Comparison of ENCODE assay signal across 12 cellular contexts in genomic region chr9:107274953-107275422, GRCh38. TPM values are rescaled to one million over a fixed set of nuclear protein-coding genes. Genes with fewer than 3 reads are reported as not detected.
DNase-seq lines count a peak whose midpoint lies in the region; ATAC-seq and TF ChIP-seq lines count a peak whose summit lies in the region.
"Had no signal": no experiment of that assay in that cellular context is flagged by ENCODE, and none has a peak within 500 bp of the region (broad histone marks: within the 10 kb centered on the region; RNA-seq: fewer than 3 reads in every experiment).

No MANE protein-coding gene starts in this region.

- no peak for TF ChIP-seq CTCF in AG09319 (IDR thresholded peaks at IDR 0.05; ENCODE audit: low read depth, low read length)
- TF ChIP-seq CTCF in mesothelial cell of epicardium (IDR thresholded peaks at IDR 0.05; ENCODE audit: unreplicated experiment): no peak
- TF ChIP-seq CTCF in WTC11 (IDR thresholded peaks at IDR 0.05): no peak

- peaks cover 15% of the 10 kb centered on the region for H3K4me1 Mint-ChIP-seq in mesothelial cell of epicardium
- 0 out of 2 replicates have a peak, but pooled peaks cover 8% of the 10 kb centered on the region for H3K4me1 Mint-ChIP-seq in WTC11

- POLR2A ChIA-PET in WTC11 (lab: Charles Lee): no interaction called here

- CTCF ChIA-PET in WTC11 (lab: Charles Lee): no interaction called here

- H3K27ac Mint-ChIP-seq in mesothelial cell of epicardium (peak overlapping the region; percentile 54), WTC11 (no peak overlapping the region)

- peak; percentile 95 for DNase-seq in AG09319 (ENCODE audit: extremely low read depth, low read depth)
- peak; percentile 100 for DNase-seq in LHCN-M2 (ENCODE audit: low read depth)
- peak; percentile 81 for DNase-seq in brain pericyte (ENCODE audit: low read depth, low spot score)
- DNase-seq in mesothelial cell of epicardium (ENCODE audit: low spot score in 2 of 2, unreplicated experiment in 2 of 2): no peak
- DNase-seq in WTC11 (ENCODE audit: low spot score): no peak
- DNase-seq in NOMO-1 treated with DMSO at 0.1 percent for 48 hours (lab: John Stamatoyannopoulos, UW; ENCODE audit: unreplicated experiment): no peak
- DNase-seq: activated CD4-positive, alpha-beta T cell treated with anti-CD3 and anti-CD28 coated beads, Interleukin-2, amount 50 U/mL, for 4 hours; NCI-H82; stimulated activated CD4-positive, alpha-beta T cell treated with anti-CD3 and anti-CD28 coated beads, Interleukin-1b, Interleukin-23, amount 100 ng/mL, for 48 hours had no signal

- no peak overlapping the region for H3K4me3 Mint-ChIP-seq in mesothelial cell of epicardium
- H3K4me3 Mint-ChIP-seq in WTC11: no peak overlapping the region
- H3K4me3 Mint-ChIP-seq: central memory CD8-positive, alpha-beta T cell had no signal

- ATAC-seq in HG02678 (IDR thresholded peaks at IDR 0.05; ENCODE audit: unreplicated experiment) (no peak), WTC11 (no peak), HG02840 (IDR thresholded peaks at IDR 0.05; ENCODE audit: low FRiP score, unreplicated experiment) (no peak)

- no peaks in the 10 kb centered on the region for H3K27me3 Mint-ChIP-seq in mesothelial cell of epicardium (ENCODE audit: low read depth)
- no peaks in the 10 kb centered on the region; the same call in 1 of the 2 replicates for H3K27me3 Mint-ChIP-seq in WTC11 (ENCODE audit: low read depth)

- H3K36me3 Mint-ChIP-seq in mesothelial cell of epicardium (no peaks in the 10 kb centered on the region), WTC11 (no peaks in the 10 kb centered on the region)

- H3K9me3 Mint-ChIP-seq in mesothelial cell of epicardium (no peaks in the 10 kb centered on the region), WTC11 (no peaks in the 10 kb centered on the region; the same call in 1 of the 2 replicates)
- H3K9me3 Mint-ChIP-seq: central memory CD8-positive, alpha-beta T cell had no signal

TF ChIP-seq in WTC11, 78 proteins besides CTCF, POLR2A, EP300 and RAD21:
- TF ChIP-seq CREM (CRISPR knock-in tag; IDR thresholded peaks at IDR 0.05) (no peak), GTF2I (CRISPR knock-in tag; conservative IDR thresholded peaks at IDR 0.05) (no peak), STAT6 (CRISPR knock-in tag; conservative IDR thresholded peaks at IDR 0.05; ENCODE audit: low read depth) (no peak), GABPB1 (CRISPR knock-in tag; IDR thresholded peaks at IDR 0.05) (no peak), NFYB (CRISPR knock-in tag; conservative IDR thresholded peaks at IDR 0.05; ENCODE audit: low read depth) (no peak)

RNA-seq across cellular contexts. Expression of gene RAD23B, which starts 8.1 kb away (rescaled TPM):
- total RNA-seq in LHCN-M2 (2014; rRNA removed) (120 and 122 TPM in 2 replicates), mesothelial cell of epicardium (97.5 to 105 TPM (median 101 TPM) in 3 replicates), WTC11 (2021) (150 to 180 TPM (median 160 TPM) in 3 replicates)
- polyA plus RNA-seq in LHCN-M2 (2012): 81.1 TPM

Comparison
In these comparisons a context has a peak if more than half of its experiments do, and no peak if none do; other contexts are left out.
1. DNase-seq: peak in AG09319 (single experiment), LHCN-M2 (single experiment) and brain pericyte (single experiment); none in mesothelial cell of epicardium (0 of 2), WTC11 (single experiment) and NOMO-1 treated with DMSO at 0.1 percent for 48 hours (single experiment).